ENCODE assay signal across 8 cellular contexts in the genomic region with DNA sequence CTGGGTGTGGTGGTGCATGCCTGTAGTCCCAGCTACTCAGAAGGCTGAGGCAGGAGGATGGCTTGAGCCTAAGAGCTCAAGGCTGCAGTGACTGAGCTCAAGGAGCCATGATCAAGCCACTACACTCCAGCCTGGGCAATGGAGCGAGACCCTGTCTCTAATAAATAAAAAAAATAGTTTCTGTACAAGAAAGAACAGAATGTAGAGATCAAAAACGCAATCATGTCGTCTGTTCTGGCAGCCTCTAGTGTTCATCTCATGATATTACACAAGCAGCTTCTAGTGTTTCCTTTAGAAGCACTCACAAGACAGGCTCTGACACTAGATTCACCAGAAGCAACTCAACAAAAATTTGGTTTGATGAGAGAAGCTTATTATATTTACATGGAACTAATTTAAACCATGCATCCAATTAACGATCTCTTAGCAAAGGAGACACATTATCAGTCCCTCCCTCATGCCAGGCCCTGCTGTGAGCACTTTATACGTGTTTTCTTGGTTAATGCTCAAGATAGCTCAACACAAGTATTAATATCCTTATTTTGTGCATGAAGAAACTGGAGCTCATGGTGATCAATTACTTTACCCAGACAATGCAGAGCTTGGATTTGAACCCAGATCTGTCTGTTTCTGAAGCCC. TPM values are rescaled to one million over a fixed set of nuclear protein-coding genes. Genes with fewer than 3 reads are reported as not detected.
DNase-seq lines count a peak whose midpoint lies in the region; ATAC-seq and TF ChIP-seq lines count a peak whose summit lies in the region.

No MANE protein-coding gene starts in this region.

- H3K4me1 Mint-ChIP-seq in stimulated activated effector memory CD8-positive, alpha-beta T cell treated with anti-CD3 and anti-CD28 coated beads, Interleukin-12 subunit alpha, Interleukin-12 subunit beta, amount 100 ng/mL, for 72 hours: peaks cover 35% of the 10 kb centered on the region

- H3K27ac ChIP-seq in WERI-Rb-1: no peak overlapping the region

- H3K36me3 ChIP-seq in WERI-Rb-1: no peaks in the 10 kb centered on the region

- H3K4me3 ChIP-seq in WERI-Rb-1 (ENCODE audit: low read depth, low read length): no peak overlapping the region

- TF ChIP-seq CTCF in WERI-Rb-1 (IDR thresholded peaks at IDR 0.05; ENCODE audit: low read depth, low read length): peak; percentile 91

- H3K36me3 Mint-ChIP-seq in activated naive CD4-positive, alpha-beta T cell treated with anti-CD3 and anti-CD28 coated beads, Interleukin-2, amount 50 U/mL, for 72 hours: peaks cover 11 to 18% of the 10 kb centered on the region in 2 donors
- H3K36me3 Mint-ChIP-seq in stimulated activated effector memory CD8-positive, alpha-beta T cell treated with anti-CD3 and anti-CD28 coated beads, Interleukin-12 subunit alpha, Interleukin-12 subunit beta, amount 100 ng/mL, for 72 hours: peaks cover 6% of the 10 kb centered on the region

- H3K27me3 ChIP-seq in WERI-Rb-1 (ENCODE audit: insufficient read depth, low read depth, severe bottlenecking): peaks cover 92% of the 10 kb centered on the region

- peaks cover 18% of the 10 kb centered on the region for H3K9me3 ChIP-seq in WERI-Rb-1 (ENCODE audit: severe bottlenecking)

- H3K4me3 Mint-ChIP-seq in stimulated activated effector memory CD8-positive, alpha-beta T cell treated with anti-CD3 and anti-CD28 coated beads, Interleukin-12 subunit alpha, Interleukin-12 subunit beta, amount 100 ng/mL, for 72 hours: no peak overlapping the region

- peaks cover 8 to 16% of the 10 kb centered on the region in 2 donors for H3K9me3 Mint-ChIP-seq in activated naive CD4-positive, alpha-beta T cell treated with anti-CD3 and anti-CD28 coated beads, Interleukin-2, amount 50 U/mL, for 72 hours
- H3K9me3 Mint-ChIP-seq in stimulated activated effector memory CD8-positive, alpha-beta T cell treated with anti-CD3 and anti-CD28 coated beads, Interleukin-12 subunit alpha, Interleukin-12 subunit beta, amount 100 ng/mL, for 72 hours: no peaks in the 10 kb centered on the region

- no peak for DNase-seq in activated naive CD4-positive, alpha-beta T cell treated with anti-CD3 and anti-CD28 coated beads, Interleukin-2, amount 50 U/mL, for 72 hours (ENCODE audit: low spot score in 2 of 2)
- DNase-seq in activated naive CD4-positive, alpha-beta T cell treated with anti-CD3 and anti-CD28 coated beads, Interleukin-2, amount 50 U/mL, for 16 hours: no peak
- DNase-seq in MV-4-11 (lab: John Stamatoyannopoulos, UW) (peak; percentile 35), WERI-Rb-1 (no peak), glomerular endothelial cell (ENCODE audit: extremely low read depth, low read depth, low spot score) (peak; percentile 16)
- no peak for DNase-seq in stimulated activated effector memory CD8-positive, alpha-beta T cell treated with anti-CD3 and anti-CD28 coated beads, Interleukin-12 subunit alpha, Interleukin-12 subunit beta, amount 100 ng/mL, for 72 hours (ENCODE audit: low spot score in 2 of 2)

- no peak overlapping the region for H3K27ac Mint-ChIP-seq in activated naive CD4-positive, alpha-beta T cell treated with anti-CD3 and anti-CD28 coated beads, Interleukin-2, amount 50 U/mL, for 72 hours
- H3K27ac Mint-ChIP-seq in stimulated activated effector memory CD8-positive, alpha-beta T cell treated with anti-CD3 and anti-CD28 coated beads, Interleukin-12 subunit alpha, Interleukin-12 subunit beta, amount 100 ng/mL, for 72 hours: peak overlapping the region; percentile 91

- peak; percentile 59 for ATAC-seq in activated naive CD4-positive, alpha-beta T cell treated with anti-CD3 and anti-CD28 coated beads, Interleukin-2, amount 50 U/mL, for 72 hours
- peak; percentile 67 for ATAC-seq in stimulated activated effector memory CD8-positive, alpha-beta T cell treated with anti-CD3 and anti-CD28 coated beads, Interleukin-12 subunit alpha, Interleukin-12 subunit beta, amount 100 ng/mL, for 72 hours
- ATAC-seq in HG02870 (IDR thresholded peaks at IDR 0.05; ENCODE audit: unreplicated experiment): no peak
- ATAC-seq in HG03342 (IDR thresholded peaks at IDR 0.05; ENCODE audit: unreplicated experiment): no peak

RNA-seq across cellular contexts. Expression of a gene that starts 6.9 kb away (rescaled TPM):
- total RNA-seq in activated naive CD4-positive, alpha-beta T cell treated with anti-CD3 and anti-CD28 coated beads, Interleukin-2, amount 50 U/mL, for 72 hours: not detected
- not detected in 2 replicates for total RNA-seq in glomerular endothelial cell

RNA-seq across cellular contexts. Expression of a gene that starts 13.3 kb away (rescaled TPM):
- not detected for total RNA-seq in activated naive CD4-positive, alpha-beta T cell treated with anti-CD3 and anti-CD28 coated beads, Interleukin-2, amount 50 U/mL, for 72 hours
- total RNA-seq in glomerular endothelial cell: not detected in 2 replicates

RNA-seq across cellular contexts. Expression of a gene that starts 19.7 kb away (rescaled TPM):
- not detected for total RNA-seq in activated naive CD4-positive, alpha-beta T cell treated with anti-CD3 and anti-CD28 coated beads, Interleukin-2, amount 50 U/mL, for 72 hours
- not detected in 2 replicates for total RNA-seq in glomerular endothelial cell

RNA-seq across cellular contexts. Expression of a gene that starts 28.2 kb away (rescaled TPM):
- total RNA-seq in activated naive CD4-positive, alpha-beta T cell treated with anti-CD3 and anti-CD28 coated beads, Interleukin-2, amount 50 U/mL, for 72 hours: not detected
- not detected in 2 replicates for total RNA-seq in glomerular endothelial cell

RNA-seq across cellular contexts. Expression of a gene that starts 46.9 kb away (rescaled TPM):
- total RNA-seq in activated naive CD4-positive, alpha-beta T cell treated with anti-CD3 and anti-CD28 coated beads, Interleukin-2, amount 50 U/mL, for 72 hours: not detected
- total RNA-seq in glomerular endothelial cell: not detected in 2 replicates

Comparison
In these comparisons a context has a peak if more than half of its experiments do, and no peak if none do; other contexts are left out.
1. ATAC-seq: peak in activated naive CD4-positive, alpha-beta T cell treated with anti-CD3 and anti-CD28 coated beads, Interleukin-2, amount 50 U/mL, for 72 hours (2 of 2) and stimulated activated effector memory CD8-positive, alpha-beta T cell treated with anti-CD3 and anti-CD28 coated beads, Interleukin-12 subunit alpha, Interleukin-12 subunit beta, amount 100 ng/mL, for 72 hours (single experiment); none in HG02870 (single experiment) and HG03342 (single experiment).
2. DNase-seq: peak in MV-4-11 (single experiment) and glomerular endothelial cell (single experiment); none in activated naive CD4-positive, alpha-beta T cell treated with anti-CD3 and anti-CD28 coated beads, Interleukin-2, amount 50 U/mL, for 72 hours (0 of 2), activated naive CD4-positive, alpha-beta T cell treated with anti-CD3 and anti-CD28 coated beads, Interleukin-2, amount 50 U/mL, for 16 hours (single experiment), WERI-Rb-1 (single experiment) and stimulated activated effector memory CD8-positive, alpha-beta T cell treated with anti-CD3 and anti-CD28 coated beads, Interleukin-12 subunit alpha, Interleukin-12 subunit beta, amount 100 ng/mL, for 72 hours (0 of 2).